ENCODE assay signal across 15 cellular contexts in genomic region chr1:64961923-64962322, GRCh38. TPM values are rescaled to one million over a fixed set of nuclear protein-coding genes. Genes with fewer than 3 reads are reported as not detected.
DNase-seq lines count a peak whose midpoint lies in the region; ATAC-seq and TF ChIP-seq lines count a peak whose summit lies in the region.
"Had no signal": no experiment of that assay in that cellular context is flagged by ENCODE, and none has a peak within 500 bp of the region (broad histone marks: within the 10 kb centered on the region; RNA-seq: fewer than 3 reads in every experiment).

No MANE protein-coding gene starts in this region.

- peak overlapping the region; percentile 90 for H3K27ac ChIP-seq in A673 (ENCODE audit: low read depth, low read length, poor library complexity, severe bottlenecking)
- no peak overlapping the region for H3K27ac ChIP-seq in CD8-positive, alpha-beta T cell (ENCODE audit: low read depth, low read length)
- H3K27ac ChIP-seq: right lobe of liver had no signal

- peak overlapping the region; percentile 75 for H3K4me3 Mint-ChIP-seq in CD8-positive, alpha-beta T cell
- H3K4me3 Mint-ChIP-seq in activated T-helper 1 cell treated with anti-CD3 and anti-CD28 coated beads, Interleukin-12 subunit alpha, Interleukin-12 subunit beta, Interleukin-2, Interleukin-4 antibody, amounts not matched to agents 30 ng/mL and 10 ng/mL and 1 ng/mL, durations not matched to agents 14 hours and 24 hours and 36 hours = no peak overlapping the region
- peak overlapping the region; percentile 80 for H3K4me3 Mint-ChIP-seq in memory B cell
- H3K4me3 Mint-ChIP-seq in glutamatergic neuron (ENCODE audit: unreplicated experiment) = no peak overlapping the region

- ATAC-seq in CD8-positive, alpha-beta T cell = no peak
- no peak for ATAC-seq in memory B cell (ENCODE audit: low read depth)
- ATAC-seq: right lobe of liver, Right ventricle myocardium inferior had no signal

- no TSS peak for BruUV-seq in A673 (replicated peaks; lab: Mats Ljungman, UMichigan)

- H3K27me3 ChIP-seq in A673 (replicated peaks; ENCODE audit: insufficient read depth, low read depth, low read length, poor library complexity) = no peaks in the 10 kb centered on the region
- no peaks in the 10 kb centered on the region for H3K27me3 ChIP-seq in CD8-positive, alpha-beta T cell (ENCODE audit: insufficient read depth, low read length)
- H3K27me3 ChIP-seq: right lobe of liver had no signal

- H3K36me3 Mint-ChIP-seq in CD8-positive, alpha-beta T cell = peaks cover 16% of the 10 kb centered on the region
- H3K36me3 Mint-ChIP-seq in activated T-helper 1 cell treated with anti-CD3 and anti-CD28 coated beads, Interleukin-12 subunit alpha, Interleukin-12 subunit beta, Interleukin-2, Interleukin-4 antibody, amounts not matched to agents 30 ng/mL and 10 ng/mL and 1 ng/mL, durations not matched to agents 14 hours and 24 hours and 36 hours (ENCODE audit: low read depth) = peaks cover 16% of the 10 kb centered on the region
- H3K36me3 Mint-ChIP-seq in memory B cell (peaks cover 2% of the 10 kb centered on the region), glutamatergic neuron (ENCODE audit: unreplicated experiment) (no peaks in the 10 kb centered on the region)

- peak overlapping the region; percentile 91 for H3K27ac Mint-ChIP-seq in CD8-positive, alpha-beta T cell
- peak overlapping the region; percentile 74 for H3K27ac Mint-ChIP-seq in activated T-helper 1 cell treated with anti-CD3 and anti-CD28 coated beads, Interleukin-12 subunit alpha, Interleukin-12 subunit beta, Interleukin-2, Interleukin-4 antibody, amounts not matched to agents 30 ng/mL and 10 ng/mL and 1 ng/mL, durations not matched to agents 14 hours and 24 hours and 36 hours
- H3K27ac Mint-ChIP-seq in memory B cell = peak overlapping the region; percentile 92
- H3K27ac Mint-ChIP-seq in glutamatergic neuron (ENCODE audit: unreplicated experiment) = no peak overlapping the region

- H3K4me3 ChIP-seq in A673 (ENCODE audit: low read depth, low read length, poor library complexity, severe bottlenecking) = peak overlapping the region; percentile 83
- no peak overlapping the region for H3K4me3 ChIP-seq in CD8-positive, alpha-beta T cell (ENCODE audit: low read depth, low read length)
- H3K4me3 ChIP-seq: right lobe of liver had no signal

- peaks cover 72% of the 10 kb centered on the region for H3K4me1 Mint-ChIP-seq in CD8-positive, alpha-beta T cell (ENCODE audit: low read depth)
- peaks cover 77% of the 10 kb centered on the region for H3K4me1 Mint-ChIP-seq in activated T-helper 1 cell treated with anti-CD3 and anti-CD28 coated beads, Interleukin-12 subunit alpha, Interleukin-12 subunit beta, Interleukin-2, Interleukin-4 antibody, amounts not matched to agents 30 ng/mL and 10 ng/mL and 1 ng/mL, durations not matched to agents 14 hours and 24 hours and 36 hours (ENCODE audit: low read depth)
- peaks cover 47% of the 10 kb centered on the region for H3K4me1 Mint-ChIP-seq in memory B cell
- H3K4me1 Mint-ChIP-seq in glutamatergic neuron (ENCODE audit: low read depth, unreplicated experiment) = peaks cover 6% of the 10 kb centered on the region

- no peaks in the 10 kb centered on the region for H3K9me3 Mint-ChIP-seq in CD8-positive, alpha-beta T cell
- H3K9me3 Mint-ChIP-seq in activated T-helper 1 cell treated with anti-CD3 and anti-CD28 coated beads, Interleukin-12 subunit alpha, Interleukin-12 subunit beta, Interleukin-2, Interleukin-4 antibody, amounts not matched to agents 30 ng/mL and 10 ng/mL and 1 ng/mL, durations not matched to agents 14 hours and 24 hours and 36 hours = no peaks in the 10 kb centered on the region
- H3K9me3 Mint-ChIP-seq in memory B cell (no peaks in the 10 kb centered on the region), glutamatergic neuron (ENCODE audit: unreplicated experiment) (no peaks in the 10 kb centered on the region)

- CTCF ChIA-PET in A673 (lab: Charles Lee) = no interaction called here
- CTCF ChIA-PET in CD8-positive, alpha-beta T cell (lab: Charles Lee) = interaction anchor here (1.4 to 2.6 kb wide), 5 partner anchors 86 to 137 kb away, joined by 3 to 11 read pairs (median 4); no protein-coding TSS in a partner anchor

- H3K4me1 ChIP-seq in A673 (ENCODE audit: insufficient read depth, low read length, poor library complexity, severe bottlenecking) = peaks cover 70% of the 10 kb centered on the region
- peaks cover 76% of the 10 kb centered on the region for H3K4me1 ChIP-seq in CD8-positive, alpha-beta T cell (ENCODE audit: insufficient read depth, low read length)

- H3K9me3 ChIP-seq in A673 (ENCODE audit: low read depth, low read length, poor library complexity, severe bottlenecking) = no peaks in the 10 kb centered on the region
- H3K9me3 ChIP-seq in CD8-positive, alpha-beta T cell (ENCODE audit: low read length) = no peaks in the 10 kb centered on the region
- H3K9me3 ChIP-seq: right lobe of liver had no signal

- H3K36me3 ChIP-seq in A673 (ENCODE audit: insufficient read depth, low read length, poor library complexity, severe bottlenecking) = peaks cover 6% of the 10 kb centered on the region
- no peaks in the 10 kb centered on the region for H3K36me3 ChIP-seq in CD8-positive, alpha-beta T cell (ENCODE audit: insufficient read depth, low read length)
- H3K36me3 ChIP-seq: right lobe of liver had no signal

- intact Hi-C loops in A673 (cut with micrococcal nuclease; ENCODE audit: unreplicated experiment) = loop anchor here (2.0 to 5.0 kb wide), 2 partner anchors 35 to 49 kb away; no protein-coding TSS in a partner anchor
- intact Hi-C loops in CD8-positive, alpha-beta T cell (cut with DNase I, micrococcal nuclease) = loop anchor here (2.0 to 10.0 kb wide), 4 partner anchors 13 to 1367 kb away; partner anchors contain the start of genes PGM1 (in 1 of the 2) and RAVER2 (in 1 of the 2)
- intact Hi-C loops in activated T-helper 1 cell treated with anti-CD3 and anti-CD28 coated beads, Interleukin-12 subunit alpha, Interleukin-12 subunit beta, Interleukin-2, Interleukin-4 antibody, amounts not matched to agents 30 ng/mL and 10 ng/mL and 1 ng/mL, durations not matched to agents 14 hours and 24 hours and 36 hours (cut with micrococcal nuclease) = loop anchor here (5.0 to 10.0 kb wide), 5 partner anchors 250 to 1373 kb away; partner anchors contain the start of gene PGM1

- no peak for TF ChIP-seq CTCF in A673 (conservative IDR thresholded peaks at IDR 0.05; ENCODE audit: low read depth, low read length)
- TF ChIP-seq CTCF in CD8-positive, alpha-beta T cell (IDR thresholded peaks at IDR 0.05) = no peak
- TF ChIP-seq CTCF in glutamatergic neuron (IDR thresholded peaks at IDR 0.05; ENCODE audit: partially characterized antibody, unreplicated experiment) = no peak

- POLR2A ChIA-PET in A673 (lab: Charles Lee; ENCODE audit: low non-redundant PET) = no interaction called here
- POLR2A ChIA-PET in CD8-positive, alpha-beta T cell (lab: Charles Lee) = interaction anchor here (0.6 to 2.0 kb wide), 10 partner anchors 8 to 153 kb away, joined by 3 to 11 read pairs (median 4); no protein-coding TSS in a partner anchor

- DNase-seq in A673 (ENCODE audit: low spot score) (no peak), memory B cell (ENCODE audit: low spot score in 2 of 2) (no peak), glutamatergic neuron (no peak), DMS114 treated with DMSO at 0.1 percent for 48 hours (lab: John Stamatoyannopoulos, UW; ENCODE audit: unreplicated experiment) (no peak)
- DNase-seq in CD8-positive, alpha-beta T cell = no peak
- DNase-seq in activated T-helper 1 cell treated with anti-CD3 and anti-CD28 coated beads, Interleukin-12 subunit alpha, Interleukin-12 subunit beta, Interleukin-2, Interleukin-4 antibody, amounts not matched to agents 30 ng/mL and 10 ng/mL and 1 ng/mL, durations not matched to agents 14 hours and 24 hours and 36 hours (ENCODE audit: low spot score) = no peak
- DNase-seq in stimulated activated CD4-positive, alpha-beta T cell treated with anti-CD3 and anti-CD28 coated beads, Interleukin-4, amount 100 ng/mL, for 4 hours = no peak
- DNase-seq: activated CD4-positive, alpha-beta T cell treated with anti-CD3 and anti-CD28 coated beads, Interleukin-2, amount 50 U/mL, for 4 hours; erythroblast; NCI-H2171 treated with DMSO at 0.1 percent for 48 hours; nucleus accumbens; right lobe of liver; stimulated activated CD4-positive, alpha-beta T cell treated with anti-CD3 and anti-CD28 coated beads, Interleukin-2, amount 100 ng/mL, for 48 hours; T-helper 9 cell had no signal

- H3K27me3 Mint-ChIP-seq in CD8-positive, alpha-beta T cell (ENCODE audit: low read depth) = no peaks in the 10 kb centered on the region
- no peaks in the 10 kb centered on the region for H3K27me3 Mint-ChIP-seq in activated T-helper 1 cell treated with anti-CD3 and anti-CD28 coated beads, Interleukin-12 subunit alpha, Interleukin-12 subunit beta, Interleukin-2, Interleukin-4 antibody, amounts not matched to agents 30 ng/mL and 10 ng/mL and 1 ng/mL, durations not matched to agents 14 hours and 24 hours and 36 hours (ENCODE audit: insufficient read depth)
- H3K27me3 Mint-ChIP-seq in memory B cell = no peaks in the 10 kb centered on the region
- peaks cover 6% of the 10 kb centered on the region for H3K27me3 Mint-ChIP-seq in glutamatergic neuron (ENCODE audit: unreplicated experiment)

RNA-seq across cellular contexts. Expression of gene JAK1, which starts 4.4 kb away (rescaled TPM):
- total RNA-seq in A673 (2021) = 318 and 339 TPM in 2 replicates
- total RNA-seq in CD8-positive, alpha-beta T cell = 100 to 1,000 TPM; 280 to 298 TPM
- total RNA-seq in activated T-helper 1 cell treated with anti-CD3 and anti-CD28 coated beads, Interleukin-12 subunit alpha, Interleukin-12 subunit beta, Interleukin-2, Interleukin-4 antibody, amounts not matched to agents 30 ng/mL and 10 ng/mL and 1 ng/mL, durations not matched to agents 14 hours and 24 hours and 36 hours = 102 TPM in 2 replicates
- total RNA-seq in glutamatergic neuron (ENCODE audit: unreplicated experiment) = 16.9 TPM

Comparison
In these comparisons a context has a peak if more than half of its experiments do, and no peak if none do; other contexts are left out.
1. H3K4me3 Mint-ChIP-seq: peak in CD8-positive, alpha-beta T cell (single experiment) and memory B cell (single experiment); none in activated T-helper 1 cell treated with anti-CD3 and anti-CD28 coated beads, Interleukin-12 subunit alpha, Interleukin-12 subunit beta, Interleukin-2, Interleukin-4 antibody, amounts not matched to agents 30 ng/mL and 10 ng/mL and 1 ng/mL, durations not matched to agents 14 hours and 24 hours and 36 hours (single experiment) and glutamatergic neuron (single experiment).